Comparison of ENCODE assay signal across 17 cellular contexts in genomic region chr2:112607680-112608438, GRCh38.
"Had no signal": no experiment of that assay in that cellular context is flagged by ENCODE, and none has a peak within 500 bp of the region (broad histone marks: within the 10 kb centered on the region; RNA-seq: fewer than 3 reads in every experiment).

No MANE protein-coding gene starts in this region.

- ATAC-seq: gastroesophageal sphincter; heart right ventricle; naive thymus-derived CD4-positive, alpha-beta T cell had no signal

- H3K4me3 ChIP-seq: gastroesophageal sphincter, heart right ventricle, lung, tibial nerve had no signal

- DNase-seq: activated CD4-positive, alpha-beta T cell treated with anti-CD3 and anti-CD28 coated beads, Interleukin-2, amount 10 ng/mL, durations not matched to agents 7 days and 5 days; activated CD4-positive, CD25-positive, alpha-beta regulatory T cell; activated naive CD4-positive, alpha-beta T cell; activated naive CD8-positive, alpha-beta T cell treated with anti-CD3 and anti-CD28 coated beads, Interleukin-2, amount 10 ng/mL, durations not matched to agents 7 days and 5 days; brain microvascular endothelial cell; dermis blood vessel endothelial cell; erythroblast; heart right ventricle; left colon; naive thymus-derived CD4-positive, alpha-beta T cell; stimulated activated CD4-positive, alpha-beta T cell treated with anti-CD3 and anti-CD28 coated beads, Interleukin-15, amount 100 ng/mL, for 24 hours; stimulated activated CD4-positive, alpha-beta T cell treated with anti-CD3 and anti-CD28 coated beads, Interleukin-4, amount 100 ng/mL, for 1 hour; stimulated activated naive CD4-positive, alpha-beta T cell had no signal

- H3K36me3 ChIP-seq: brain microvascular endothelial cell, gastroesophageal sphincter, heart right ventricle, neutrophil had no signal

- H3K4me1 ChIP-seq: gastroesophageal sphincter, heart right ventricle, tibial nerve had no signal

- H3K27ac Mint-ChIP-seq: activated CD4-positive, alpha-beta T cell treated with anti-CD3 and anti-CD28 coated beads, Interleukin-2, amount 10 ng/mL, durations not matched to agents 7 days and 5 days; activated naive CD8-positive, alpha-beta T cell treated with anti-CD3 and anti-CD28 coated beads, Interleukin-2, amount 10 ng/mL, durations not matched to agents 7 days and 5 days; naive thymus-derived CD4-positive, alpha-beta T cell had no signal

- H3K4me3 Mint-ChIP-seq: activated CD4-positive, alpha-beta T cell treated with anti-CD3 and anti-CD28 coated beads, Interleukin-2, amount 10 ng/mL, durations not matched to agents 7 days and 5 days; activated naive CD8-positive, alpha-beta T cell treated with anti-CD3 and anti-CD28 coated beads, Interleukin-2, amount 10 ng/mL, durations not matched to agents 7 days and 5 days; naive thymus-derived CD4-positive, alpha-beta T cell had no signal

- H3K27ac ChIP-seq: brain microvascular endothelial cell, gastroesophageal sphincter, heart right ventricle, neutrophil, tibial nerve had no signal

- H3K27me3 ChIP-seq: brain microvascular endothelial cell, gastroesophageal sphincter, heart right ventricle, neutrophil, tibial nerve had no signal

- H3K4me1 Mint-ChIP-seq: activated CD4-positive, alpha-beta T cell treated with anti-CD3 and anti-CD28 coated beads, Interleukin-2, amount 10 ng/mL, durations not matched to agents 7 days and 5 days had no signal

- H3K9me3 ChIP-seq: gastroesophageal sphincter, neutrophil, tibial nerve had no signal
